18 cellular contexts compared by ENCODE assay signal in genomic region chr1:31458287-31458896, GRCh38. TPM values are rescaled to one million over a fixed set of nuclear protein-coding genes. Genes with fewer than 3 reads are reported as not detected.
"Had no signal": no experiment of that assay in that cellular context is flagged by ENCODE, and none has a peak within 500 bp of the region (broad histone marks: within the 10 kb centered on the region; RNA-seq: fewer than 3 reads in every experiment).

No MANE protein-coding gene starts in this region.

- H3K27ac ChIP-seq: Peyer's patch had no signal

- H3K27me3 ChIP-seq: Peyer's patch had no signal

- DNase-seq: activated CD4-positive, alpha-beta T cell treated with anti-CD3 and anti-CD28 coated beads for 4 hours; activated CD8-positive, alpha-beta memory T cell treated with anti-CD3 and anti-CD28 coated beads, Interleukin-2, amount 10 ng/mL, durations not matched to agents 7 days and 5 days; activated effector memory CD4-positive, alpha-beta T cell treated with Interleukin-2 at 50 U/mL for 16 hours; activated naive CD4-positive, alpha-beta T cell; activated T-cell treated with anti-CD3 and anti-CD28 coated beads, Interleukin-2, amount 50 U/mL, for 24 hours; amniotic stem cell; NCI-H1048; NCI-H146; NCI-H187 treated with DMSO at 0.1 percent for 48 hours; NCI-H510A treated with DMSO at 0.1 percent for 48 hours; NCI-H69; NK-92 treated with Interleukin-12 subunit alpha and Interleukin-12 subunit beta, amount 100 ng/mL, for 24 hours; Peyer's patch; SHP77 treated with DMSO at 0.1 percent for 48 hours had no signal

- FAIRE-seq: astrocyte, colon had no signal

- H3K4me3 ChIP-seq: Peyer's patch had no signal

- H3K36me3 ChIP-seq: Peyer's patch had no signal

- ATAC-seq: activated CD4-positive, CD25-positive, alpha-beta regulatory T cell treated with anti-CD3 and anti-CD28 coated beads, Interleukin-2, amount 50 U/mL, for 24 hours; activated CD8-positive, alpha-beta memory T cell treated with anti-CD3 and anti-CD28 coated beads, Interleukin-2, amount 10 ng/mL, durations not matched to agents 7 days and 5 days had no signal

- H3K4me1 ChIP-seq: Peyer's patch had no signal

RNA-seq across cellular contexts. Expression of gene SERINC2, which starts 45.4 kb away (rescaled TPM):
- total RNA-seq: activated T-helper 1 cell treated with anti-CD3 and anti-CD28 coated beads, Interleukin-12 subunit alpha, Interleukin-12 subunit beta, Interleukin-2, Interleukin-4 antibody, amounts not matched to agents 30 ng/mL and 10 ng/mL and 1 ng/mL, durations not matched to agents 14 hours and 24 hours and 36 hours had no signal
